Comparison of ENCODE assay signal across 15 cellular contexts in the genomic region with DNA sequence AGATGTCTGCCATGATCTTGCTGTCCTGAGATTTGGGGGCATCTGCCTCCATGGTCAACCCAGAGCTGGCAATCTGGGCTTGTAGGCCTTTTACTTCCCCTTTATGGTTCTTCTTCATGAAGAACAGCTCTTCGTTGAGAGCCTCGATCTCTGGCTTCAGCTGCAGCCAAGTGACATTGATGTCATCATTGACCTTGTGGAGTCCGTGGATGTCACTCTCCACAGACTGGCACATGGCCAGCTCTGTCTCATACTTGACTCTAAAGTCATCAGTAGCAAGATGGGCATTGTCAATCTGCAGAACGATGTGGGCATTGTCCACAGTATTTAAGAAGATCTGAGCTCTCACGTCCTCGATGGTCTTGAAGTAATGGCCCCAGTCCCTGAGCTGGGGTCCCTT. TPM values are rescaled to one million over a fixed set of nuclear protein-coding genes. Genes with fewer than 3 reads are reported as not detected.
DNase-seq lines count a peak whose midpoint lies in the region; ATAC-seq, FAIRE-seq and TF ChIP-seq lines count a peak whose summit lies in the region.
"Had no signal": no experiment of that assay in that cellular context is flagged by ENCODE, and none has a peak within 500 bp of the region (broad histone marks: within the 10 kb centered on the region; RNA-seq: fewer than 3 reads in every experiment).

No MANE protein-coding gene starts in this region.

- H4K20me1 ChIP-seq in H9 (ENCODE audit: control insufficient read depth, insufficient read depth, insufficient read length) (no peaks in the 10 kb centered on the region), K562 (replicated peaks; ENCODE audit: control insufficient read depth, insufficient read depth, low read length) (no peaks in the 10 kb centered on the region)

- peaks cover 4% of the 10 kb centered on the region; the same call in 1 of the 2 replicates for H3K79me2 ChIP-seq in H9 (ENCODE audit: insufficient read depth, low read length)
- peaks cover 81% of the 10 kb centered on the region for H3K79me2 ChIP-seq in K562 (ENCODE audit: control insufficient read depth, insufficient read depth, low read length)

- no peak for TF ChIP-seq POLR2A in K562 (conservative IDR thresholded peaks at IDR 0.05)

- TF ChIP-seq CTCF in H9 (conservative IDR thresholded peaks at IDR 0.05) (no peak), K562 (IDR thresholded peaks at IDR 0.05 in 2 of 3, conservative IDR thresholded peaks at IDR 0.05 in 1 of 3; ENCODE audit: insufficient read depth in 2 of 3, low read depth in 1 of 3, low read length in 3 of 3) (no peak), nephron progenitor cell (IDR thresholded peaks at IDR 0.05) (no peak)

- H3K27ac ChIP-seq in H9 (ENCODE audit: insufficient read length, low read depth, low read length): no peak overlapping the region
- no peak overlapping the region for H3K27ac ChIP-seq in K562 (ENCODE audit: extremely low read depth, low read depth, low read length)
- H3K27ac ChIP-seq: HL-60, KMS-11, psoas muscle, thoracic aorta, WERI-Rb-1 had no signal

- H3K27me3 ChIP-seq in H9 (ENCODE audit: insufficient read depth, low read length) (no peaks in the 10 kb centered on the region), K562 (ENCODE audit: control insufficient read depth in 2 of 2, insufficient read depth in 2 of 2, low read length in 2 of 2) (no peaks in the 10 kb centered on the region)

- H3K9ac ChIP-seq in H9 (ENCODE audit: extremely low read depth, insufficient read length, low read length): no peak overlapping the region
- no peak overlapping the region; a peak in 1 of 4 replicates for H3K9ac ChIP-seq in K562 (ENCODE audit: insufficient read depth in 1 of 2, low read depth in 2 of 2, low read length in 2 of 2)
- H3K9ac ChIP-seq: KMS-11 had no signal

- BruUV-seq in K562 (replicated peaks; lab: Mats Ljungman, UMichigan): no TSS peak

- no peak overlapping the region for H3K4ac ChIP-seq in H9 (ENCODE audit: low read depth, low read length)

- no peak overlapping the region for H3T11ph ChIP-seq in H9 (ENCODE audit: low read length)

- H3K56ac ChIP-seq in H9 (ENCODE audit: insufficient read length, low read depth, low read length): no peak overlapping the region

- no peak for ATAC-seq in activated CD4-positive, alpha-beta T cell treated with anti-CD3 and anti-CD28 coated beads for 36 hours
- ATAC-seq in K562 (no peak), HG03342 (IDR thresholded peaks at IDR 0.05; ENCODE audit: unreplicated experiment) (no peak), GM18868 (IDR thresholded peaks at IDR 0.05; ENCODE audit: unreplicated experiment) (no peak), sciatic nerve (no peak)

- FAIRE-seq in K562 (lab: Jason Lieb, UNC): no peak

- no peak overlapping the region for H3K4me3 Mint-ChIP-seq in activated CD4-positive, alpha-beta T cell treated with anti-CD3 and anti-CD28 coated beads for 36 hours
- H3K4me3 Mint-ChIP-seq in H9: no peak overlapping the region
- no peak overlapping the region for H3K4me3 Mint-ChIP-seq in nephron progenitor cell

- H3K36me3 ChIP-seq in K562 (ENCODE audit: control insufficient read depth, insufficient read depth, low read length): peaks cover 3% of the 10 kb centered on the region; the same call in 1 of the 3 replicates
- H3K36me3 ChIP-seq: thoracic aorta, WERI-Rb-1 had no signal

- in situ Hi-C loops in K562 (cut with MboI): no loop called here

- peak overlapping the region; percentile 74 for H3K27ac Mint-ChIP-seq in activated CD4-positive, alpha-beta T cell treated with anti-CD3 and anti-CD28 coated beads for 36 hours
- H3K27ac Mint-ChIP-seq in H9 (peak overlapping the region in 2 of 3 experiments; percentile 4 to 42; a peak in 1 of 7 replicates), nephron progenitor cell (peak overlapping the region; percentile 84)

- H3K23ac ChIP-seq in H9 (ENCODE audit: insufficient read length, low read depth, low read length): no peak overlapping the region

- no peak overlapping the region for H4K5ac ChIP-seq in H9 (ENCODE audit: insufficient read length, low read depth, low read length)

- POLR2A ChIA-PET in activated CD4-positive, alpha-beta T cell treated with anti-CD3 and anti-CD28 coated beads for 36 hours (lab: Charles Lee): interaction anchor here (0.6 to 1.3 kb wide), 3 partner anchors 56 to 115 kb away, joined by 3 to 4 read pairs (median 3); no protein-coding TSS in a partner anchor
- POLR2A ChIA-PET in K562 (lab: Yijun Ruan, JAX): interaction anchor here (0.6 to 2.6 kb wide), 4 partner anchors 9 to 85 kb away, joined by 3 to 7 read pairs (median 5); no protein-coding TSS in a partner anchor

- H3K4me1 ChIP-seq in H9 (ENCODE audit: insufficient read depth, low read length) (no peaks in the 10 kb centered on the region), K562 (replicated peaks in 1 of 2; ENCODE audit: control insufficient read depth in 2 of 2, insufficient read depth in 2 of 2, low read length in 2 of 2) (peaks cover 3 to 5% of the 10 kb centered on the region in 2 experiments; a peak in 3 of 5 replicates)

- H2BK20ac ChIP-seq in H9 (ENCODE audit: low read depth, low read length, poor library complexity, severe bottlenecking): no peak overlapping the region

- no peak overlapping the region for H2BK12ac ChIP-seq in H9 (ENCODE audit: insufficient read length, low read depth, low read length)

- no peak overlapping the region for H4K91ac ChIP-seq in H9 (ENCODE audit: insufficient read length, low read depth, low read length)

- no peaks in the 10 kb centered on the region for H3K23me2 ChIP-seq in H9 (ENCODE audit: insufficient read length, low read depth, low read length, poor library complexity, severe bottlenecking)

- H2BK15ac ChIP-seq in H9 (ENCODE audit: low read depth, low read length): no peak overlapping the region

- H3K27me3 Mint-ChIP-seq in activated CD4-positive, alpha-beta T cell treated with anti-CD3 and anti-CD28 coated beads for 36 hours: no peaks in the 10 kb centered on the region
- H3K27me3 Mint-ChIP-seq in H9 (ENCODE audit: low read depth) (no peaks in the 10 kb centered on the region), nephron progenitor cell (ENCODE audit: low read depth, poor library complexity) (no peaks in the 10 kb centered on the region)

- no peak overlapping the region for H4K8ac ChIP-seq in H9 (replicated peaks; ENCODE audit: insufficient read length, low read depth, low read length)

- H3K9me3 Mint-ChIP-seq in activated CD4-positive, alpha-beta T cell treated with anti-CD3 and anti-CD28 coated beads for 36 hours (ENCODE audit: low read depth): no peaks in the 10 kb centered on the region
- H3K9me3 Mint-ChIP-seq in H9 (peaks cover 6 to 13% of the 10 kb centered on the region in 2 experiments; a peak in 4 of 5 replicates), nephron progenitor cell (peaks cover 50% of the 10 kb centered on the region)

- intact Hi-C loops in activated CD4-positive, alpha-beta T cell treated with anti-CD3 and anti-CD28 coated beads for 36 hours (cut with DNase I, micrococcal nuclease): no loop called here
- intact Hi-C loops in K562 (cut with micrococcal nuclease): no loop called here
- intact Hi-C loops in sciatic nerve (cut with DNase I): no loop called here

- H2AFZ ChIP-seq in H9 (ENCODE audit: low read length) (no peak overlapping the region), K562 (ENCODE audit: low read depth, low read length) (no peak overlapping the region)

- CTCF ChIA-PET in activated CD4-positive, alpha-beta T cell treated with anti-CD3 and anti-CD28 coated beads for 36 hours (lab: Charles Lee): interaction anchor here (0.7 to 2.2 kb wide), 6 partner anchors 9 to 142 kb away, joined by 3 to 8 read pairs (median 3); no protein-coding TSS in a partner anchor
- CTCF ChIA-PET in K562 (lab: Yijun Ruan, JAX; ENCODE audit: low intra/inter-chr PET ratio): no interaction called here

- no peak for TF ChIP-seq RAD21 in K562 (CRISPR knock-in tag; conservative IDR thresholded peaks at IDR 0.05 in 1 of 2, IDR thresholded peaks at IDR 0.05 in 1 of 2)

- H3K36me3 Mint-ChIP-seq in activated CD4-positive, alpha-beta T cell treated with anti-CD3 and anti-CD28 coated beads for 36 hours (ENCODE audit: low read depth): peaks cover 48% of the 10 kb centered on the region
- H3K36me3 Mint-ChIP-seq in H9 (ENCODE audit: insufficient read depth in 1 of 3, low read depth in 3 of 3) (peaks cover 18 to 28% (median 27%) of the 10 kb centered on the region in 3 experiments), nephron progenitor cell (ENCODE audit: low read depth) (peaks cover 63% of the 10 kb centered on the region)

- no peak overlapping the region for H2BK5ac ChIP-seq in H9 (ENCODE audit: insufficient read length, low read length)

- H3K4me1 Mint-ChIP-seq in activated CD4-positive, alpha-beta T cell treated with anti-CD3 and anti-CD28 coated beads for 36 hours: peaks cover 75% of the 10 kb centered on the region
- H3K4me1 Mint-ChIP-seq in H9: no peaks in the 10 kb centered on the region
- H3K4me1 Mint-ChIP-seq in nephron progenitor cell: no peaks in the 10 kb centered on the region

- no peak overlapping the region for H3K14ac ChIP-seq in H9 (ENCODE audit: insufficient read depth, low read length)

- no peak overlapping the region for H3K4me3 ChIP-seq in K562
- H3K4me3 ChIP-seq: psoas muscle, thoracic aorta had no signal

- no peaks in the 10 kb centered on the region for H3K9me1 ChIP-seq in K562 (ENCODE audit: control insufficient read depth, insufficient read depth, low read length)

- H3K18ac ChIP-seq in H9 (ENCODE audit: insufficient read length, low read depth, low read length): no peak overlapping the region

- no peak overlapping the region for H2BK120ac ChIP-seq in H9 (ENCODE audit: low read depth, low read length, poor library complexity, severe bottlenecking)

- H2AK5ac ChIP-seq in H9 (ENCODE audit: insufficient read length, low read length): no peak overlapping the region

- no peaks in the 10 kb centered on the region for H3K9me3 ChIP-seq in H9 (ENCODE audit: control insufficient read depth, low read depth, low read length)
- H3K9me3 ChIP-seq in K562 (replicated peaks; ENCODE audit: control insufficient read depth, insufficient read depth, low read depth, low read length): no peaks in the 10 kb centered on the region
- H3K9me3 ChIP-seq: psoas muscle, thoracic aorta had no signal

- TF ChIP-seq EP300 in K562 (IDR thresholded peaks at IDR 0.05; ENCODE audit: low read length): no peak

- WGBS in H9 (ENCODE audit: extremely low coverage, insufficient read length, low lambda C conversion rate): no CpG with 5 or more reads among the region's 6 CpGs
- 70% methylated on average over 6 of the region's 6 CpGs for WGBS in K562 (ENCODE audit: insufficient coverage, low coverage, missing lambda C conversion rate)

- DNase-seq in activated CD4-positive, alpha-beta T cell treated with anti-CD3 and anti-CD28 coated beads for 36 hours: peak; percentile 50
- no peak for DNase-seq in activated CD4-positive, alpha-beta T cell treated with anti-CD3 and anti-CD28 coated beads for 4 hours
- no peak for DNase-seq in H9
- no peak for DNase-seq in K562 (ENCODE audit: extremely low read depth in 1 of 4, low spot score in 3 of 4)
- no peak for DNase-seq in nephron progenitor cell
- no peak for DNase-seq in sciatic nerve (ENCODE audit: low spot score)
- DNase-seq: NCI-H187, NCI-H510A, WERI-Rb-1 had no signal

- H3K79me1 ChIP-seq in H9 (ENCODE audit: insufficient read depth, low read depth, low read length, poor library complexity, severe bottlenecking): peaks cover 6% of the 10 kb centered on the region

- no peak overlapping the region for H3K4me2 ChIP-seq in H9 (ENCODE audit: insufficient read depth, insufficient read length, low read length)
- H3K4me2 ChIP-seq in K562 (ENCODE audit: insufficient read depth, low read length): no peak overlapping the region
- H3K4me2 ChIP-seq: KMS-11 had no signal

RNA-seq across cellular contexts. Expression of gene RAP1A, which starts 29.2 kb away (rescaled TPM):
- 100 to 1,000 TPM; 182 to 214 TPM for total RNA-seq in activated CD4-positive, alpha-beta T cell treated with anti-CD3 and anti-CD28 coated beads for 36 hours
- total RNA-seq in H9 (2021) (26.7 and 28.3 TPM in 2 replicates), K562 (2014; rRNA removed) (13.4 and 19.0 TPM in 2 replicates), K562 (2014; rRNA removed; fragmentation: Illumina TruSeq; extraction: Trizol) (32.5 and 40.1 TPM in 2 replicates), K562 (2015; rRNA removed; fragmentation: Illumina TruSeq; extraction: Trizol) (19.4 and 24.5 TPM in 2 replicates), K562 (2021) (57.6 and 60.7 TPM in 2 replicates), sciatic nerve (97.0 TPM)
- 4.2 and 14.3 TPM in 2 replicates for total RNA-seq in K562 (2011; cell fraction: chromatin; rRNA removed; ENCODE audit: low replicate concordance)
- 2.2 and 3.4 TPM in 2 replicates for total RNA-seq in K562 (2011; cell fraction: nucleolus; rRNA removed)
- total RNA-seq in K562 (2011; cell fraction: nucleoplasm; rRNA removed): 7.9 and 18.7 TPM in 2 replicates
- polyA plus RNA-seq in K562 (2011; rRNA removed) (49.0 and 77.3 TPM in 2 replicates), K562 (2014; fragmentation: Illumina TruSeq; extraction: Trizol) (68.8 and 86.2 TPM in 2 replicates), K562 (2014; fragmentation: Nextera tagmentation; extraction: Ambion mirVana) (10 to 100 TPM; 21.3 to 28.9 TPM), K562 (2014; rRNA removed) (45.9 and 48.2 TPM in 2 replicates)
- 11.3 and 24.6 TPM in 2 replicates for polyA plus RNA-seq in K562 (2011; cell fraction: cytosol; rRNA removed)
- 6.6 and 11.5 TPM in 2 replicates for polyA plus RNA-seq in K562 (2011; cell fraction: nucleus; rRNA removed)
- 68.6 and 95.0 TPM in 2 replicates for polyA plus RNA-seq in K562 (2012)
- polyA minus RNA-seq in K562 (2011; rRNA and poly(A)+ RNA removed): 49.7 and 52.8 TPM in 2 replicates
- polyA minus RNA-seq in K562 (2011; cell fraction: cytosol; rRNA and poly(A)+ RNA removed): 20.3 and 24.0 TPM in 2 replicates
- polyA minus RNA-seq in K562 (2011; cell fraction: nucleus; rRNA and poly(A)+ RNA removed): 4.7 and 9.1 TPM in 2 replicates

Comparison
In these comparisons a context has a peak if more than half of its experiments do, and no peak if none do; other contexts are left out.
1. H3K27ac Mint-ChIP-seq: peak in every context shown above with its lines; median percentile 84 in nephron progenitor cell; 74 in activated CD4-positive, alpha-beta T cell treated with anti-CD3 and anti-CD28 coated beads for 36 hours; 23 in H9.